In genomic region chr17:278055-279028, GRCh38 we compare ENCODE assay signal across 15 cellular contexts.
DNase-seq lines count a peak whose midpoint lies in the region; ATAC-seq, FAIRE-seq and TF ChIP-seq lines count a peak whose summit lies in the region.
"Had no signal": no experiment of that assay in that cellular context is flagged by ENCODE, and none has a peak within 500 bp of the region (broad histone marks: within the 10 kb centered on the region; RNA-seq: fewer than 3 reads in every experiment).

No MANE protein-coding gene starts in this region.

- POLR2A ChIA-PET in HepG2 (lab: Yijun Ruan, JAX), result no interaction called here

- TF ChIP-seq POLR2A in right lobe of liver (IDR thresholded peaks at IDR 0.05) (no peak), HepG2 (IDR thresholded peaks at IDR 0.05; ENCODE audit: insufficient read depth in 1 of 2, low read depth in 2 of 2, low read length in 2 of 2) (no peak)

- no TSS peak for BruUV-seq in HepG2 (replicated peaks; lab: Mats Ljungman, UMichigan)

- no peaks in the 10 kb centered on the region for H3K79me2 ChIP-seq in HepG2 (ENCODE audit: insufficient read depth, low read length)

- no peak overlapping the region for H2AFZ ChIP-seq in HepG2 (ENCODE audit: low read length)

- in situ Hi-C loops in HepG2 (cut with HindIII; ENCODE audit: extremely low pct_ligation_motif_present, low pct_unique_long_range_greater_than_20kb), result no loop called here

- TF ChIP-seq CTCF in right lobe of liver (IDR thresholded peaks at IDR 0.05), result no peak
- TF ChIP-seq CTCF in HepG2 (CRISPR knock-in tag; IDR thresholded peaks at IDR 0.05), result no peak
- TF ChIP-seq CTCF in kidney (IDR thresholded peaks at IDR 0.05; ENCODE audit: borderline replicate concordance, extremely low read depth, insufficient read depth), result no peak

- no peak for TF ChIP-seq EP300 in HepG2 (IDR thresholded peaks at IDR 0.05; ENCODE audit: low read depth in 2 of 2, low read length in 2 of 2)
- no peak for TF ChIP-seq EP300 in HepG2 (CRISPR knock-in tag; IDR thresholded peaks at IDR 0.05; ENCODE audit: borderline replicate concordance)

- WGBS in right lobe of liver (ENCODE audit: insufficient coverage, low coverage, low lambda C conversion rate, missing lambda C conversion rate), result 84% methylated on average over 15 of the region's 17 CpGs
- 92% methylated on average over 17 of the region's 17 CpGs for WGBS in HepG2 (ENCODE audit: low lambda C conversion rate)

- H3K36me3 ChIP-seq in right lobe of liver (peaks cover 0 to 4% (median 1%) of the 10 kb centered on the region in 4 donors), HepG2 (replicated peaks in 1 of 2; ENCODE audit: control insufficient read depth in 1 of 2, insufficient read depth in 2 of 2, low read length in 2 of 2) (peaks cover 8 to 10% of the 10 kb centered on the region in 2 experiments; a peak in 3 of 5 replicates), kidney (ENCODE audit: control insufficient read depth in 1 of 2, insufficient read depth in 2 of 2, low read length in 2 of 2) (peaks cover 0 to 5% of the 10 kb centered on the region in 2 donors)

- no peak for FAIRE-seq in HepG2 (lab: Jason Lieb, UNC)
- FAIRE-seq in kidney (lab: Jason Lieb, UNC), result no peak

- H3K4me1 ChIP-seq in right lobe of liver (no peaks in the 10 kb centered on the region), HepG2 (ENCODE audit: insufficient read depth, low read length) (peaks cover 14% of the 10 kb centered on the region), kidney (ENCODE audit: control insufficient read depth in 1 of 2, insufficient read depth in 1 of 2, low read depth in 1 of 2, low read length in 2 of 2) (no peaks in the 10 kb centered on the region)
- H3K4me1 ChIP-seq: Caco-2 had no signal

- H3K27ac ChIP-seq in right lobe of liver, result no peak overlapping the region
- H3K27ac ChIP-seq in HepG2 (ENCODE audit: extremely low read length, insufficient read depth, low read length), result no peak overlapping the region
- H3K27ac ChIP-seq in kidney (ENCODE audit: low read depth in 2 of 2, low read length in 2 of 2), result no peak overlapping the region

- ATAC-seq in right lobe of liver (no peak), HepG2 (no peak), sciatic nerve (no peak), HG03354 (IDR thresholded peaks at IDR 0.05; ENCODE audit: poor library complexity, severe bottlenecking, unreplicated experiment) (no peak), HG02610 (IDR thresholded peaks at IDR 0.05; ENCODE audit: unreplicated experiment) (no peak)

- no peak for TF ChIP-seq RAD21 in HepG2 (CRISPR knock-in tag; IDR thresholded peaks at IDR 0.05)

- H3K9ac ChIP-seq in HepG2 (ENCODE audit: insufficient read depth, low read depth, low read length) (no peak overlapping the region), kidney (ENCODE audit: low read length in 2 of 2) (no peak overlapping the region)

- 0 out of 2 replicates have a peak, but pooled peaks cover 3% of the 10 kb centered on the region for H4K20me1 ChIP-seq in HepG2 (ENCODE audit: insufficient read depth, low read length)

- CTCF ChIA-PET in HepG2 (lab: Yijun Ruan, JAX; ENCODE audit: low intra/inter-chr PET ratio, low total read pairs), result no interaction called here

- DNase-seq in right lobe of liver (peak in 2 of 3 donors; percentile 2 to 29), HepG2 (ENCODE audit: low spot score) (no peak), kidney (peak; percentile 11), sciatic nerve (ENCODE audit: low spot score) (peak; percentile 23), Ammon's horn (ENCODE audit: low spot score) (no peak)
- DNase-seq: DMS153, HFFc6, NCI-H1417, NCI-H1930, NCI-H446, NCI-H69, SHP77 treated with DMSO at 0.1 percent for 48 hours had no signal

- H3K4me2 ChIP-seq in HepG2 (ENCODE audit: low read depth, low read length), result no peak overlapping the region

- H3K4me3 ChIP-seq in right lobe of liver (no peak overlapping the region), HepG2 (replicated peaks in 1 of 3; ENCODE audit: insufficient read depth in 1 of 3, low read depth in 2 of 3, low read length in 3 of 3) (no peak overlapping the region), kidney (ENCODE audit: low read length in 2 of 2) (no peak overlapping the region)

- intact Hi-C loops in right lobe of liver (cut with DNase I) (no loop called here), HepG2 (cut with micrococcal nuclease; ENCODE audit: unreplicated experiment) (no loop called here), kidney (cut with DNase I) (no loop called here), sciatic nerve (cut with DNase I) (no loop called here)

- H3K27me3 ChIP-seq in right lobe of liver, result no peaks in the 10 kb centered on the region
- no peaks in the 10 kb centered on the region for H3K27me3 ChIP-seq in HepG2 (ENCODE audit: control insufficient read depth in 1 of 2, insufficient read depth in 2 of 2, low read length in 2 of 2)

- no peaks in the 10 kb centered on the region for H3K9me3 ChIP-seq in right lobe of liver
- no peaks in the 10 kb centered on the region for H3K9me3 ChIP-seq in HepG2 (ENCODE audit: low read length)
- no peaks in the 10 kb centered on the region for H3K9me3 ChIP-seq in kidney (ENCODE audit: control insufficient read depth in 1 of 2, low read length in 2 of 2)
- H3K9me3 ChIP-seq: Caco-2 had no signal

TF ChIP-seq in HepG2, 621 proteins besides CTCF, POLR2A, EP300 and RAD21 (continues in another document):
- TF ChIP-seq SOX6 (IDR thresholded peaks at IDR 0.05) (no peak), SOX6 (CRISPR knock-in tag; IDR thresholded peaks at IDR 0.05) (no peak), RFX3 (CRISPR knock-in tag; IDR thresholded peaks at IDR 0.05) (no peak), DPF2 (CRISPR knock-in tag; IDR thresholded peaks at IDR 0.05; ENCODE audit: borderline replicate concordance, low read depth) (no peak), HIVEP1 (CRISPR knock-in tag; IDR thresholded peaks at IDR 0.05) (no peak), MIXL1 (CRISPR knock-in tag; IDR thresholded peaks at IDR 0.05) (no peak), ONECUT2 (CRISPR knock-in tag; IDR thresholded peaks at IDR 0.05) (no peak), NR3C1 (CRISPR knock-in tag; IDR thresholded peaks at IDR 0.05) (no peak), NFIB (CRISPR knock-in tag; IDR thresholded peaks at IDR 0.05; ENCODE audit: borderline replicate concordance) (no peak), ZNF746 (CRISPR knock-in tag; IDR thresholded peaks at IDR 0.05) (no peak), ZNF740 (CRISPR knock-in tag; IDR thresholded peaks at IDR 0.05) (no peak), ZHX1 (CRISPR knock-in tag; IDR thresholded peaks at IDR 0.05; ENCODE audit: low read depth) (no peak), ATF1 (CRISPR knock-in tag; IDR thresholded peaks at IDR 0.05) (no peak), ARID3A (IDR thresholded peaks at IDR 0.05; ENCODE audit: low read depth, low read length) (no peak)

Comparison
In these comparisons a context has a peak if more than half of its experiments do, and no peak if none do; other contexts are left out.
1. DNase-seq: peak in right lobe of liver (2 of 3), kidney (single experiment) and sciatic nerve (single experiment); none in HepG2 (single experiment) and Ammon's horn (single experiment).